ENCODE assay signal across 9 cellular contexts in the genomic region with DNA sequence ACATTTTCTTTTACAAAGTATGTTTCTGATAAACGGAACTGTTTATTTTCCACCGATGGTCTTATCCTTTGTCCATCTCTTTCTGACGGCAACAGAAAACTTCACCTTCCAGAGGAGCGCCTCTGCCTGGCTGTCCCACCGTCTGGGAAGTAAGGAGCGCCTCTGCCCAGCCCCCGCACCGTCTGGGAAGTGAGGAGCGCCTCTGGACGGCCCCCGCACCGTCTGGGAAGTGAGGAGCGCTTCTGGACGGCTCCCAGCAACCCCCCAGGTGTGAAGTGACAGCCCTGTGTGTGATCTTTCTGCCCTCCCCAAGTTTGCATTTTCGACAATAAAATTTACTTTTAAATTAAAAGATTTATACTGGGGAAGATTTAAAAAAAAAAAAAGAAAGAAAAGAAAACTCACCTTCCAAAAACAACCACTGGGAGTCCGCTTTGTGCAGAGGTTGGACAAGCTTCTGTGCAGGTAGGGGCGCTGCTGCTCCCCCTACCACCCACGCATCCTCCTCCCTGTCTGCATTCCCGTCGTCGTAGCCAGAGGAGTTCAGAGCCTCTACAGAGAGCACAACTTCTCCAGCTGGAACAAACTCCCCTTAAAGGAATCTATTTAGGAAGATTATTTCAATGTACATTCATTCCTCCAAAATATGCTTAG. TPM values are rescaled to one million over a fixed set of nuclear protein-coding genes. Genes with fewer than 3 reads are reported as not detected.
DNase-seq lines count a peak whose midpoint lies in the region; ATAC-seq and TF ChIP-seq lines count a peak whose summit lies in the region.
"Had no signal": no experiment of that assay in that cellular context is flagged by ENCODE, and none has a peak within 500 bp of the region (broad histone marks: within the 10 kb centered on the region; RNA-seq: fewer than 3 reads in every experiment).

No MANE protein-coding gene starts in this region.

- H3K36me3 ChIP-seq in CD8-positive, alpha-beta T cell (ENCODE audit: insufficient read depth, low read length), result no peaks in the 10 kb centered on the region
- H3K36me3 ChIP-seq in muscle layer of duodenum (ENCODE audit: control insufficient read depth in 1 of 2, insufficient read depth in 2 of 2, low read length in 2 of 2), result no peaks in the 10 kb centered on the region

- no peak overlapping the region for H3K27ac ChIP-seq in CD8-positive, alpha-beta T cell (ENCODE audit: low read depth, low read length)
- H3K27ac ChIP-seq in muscle layer of duodenum (ENCODE audit: low read length), result peak overlapping the region; percentile 28

- peaks cover 3% of the 10 kb centered on the region for H3K36me3 Mint-ChIP-seq in CD8-positive, alpha-beta T cell

- no peaks in the 10 kb centered on the region for H3K27me3 ChIP-seq in CD8-positive, alpha-beta T cell (ENCODE audit: insufficient read depth, low read length)
- H3K27me3 ChIP-seq in muscle layer of duodenum (ENCODE audit: low read depth, low read length), result no peaks in the 10 kb centered on the region

- H3K4me3 ChIP-seq in CD8-positive, alpha-beta T cell (ENCODE audit: low read depth, low read length), result peak overlapping the region; percentile 48
- H3K4me3 ChIP-seq in cardiac fibroblast (replicated peaks in 1 of 2; ENCODE audit: low read depth in 2 of 2, low read length in 2 of 2) (no peak overlapping the region), muscle layer of duodenum (ENCODE audit: low read depth in 1 of 2, low read length in 2 of 2) (peak overlapping the region; percentile 61 to 77)

- peaks cover 18% of the 10 kb centered on the region for H3K4me1 ChIP-seq in CD8-positive, alpha-beta T cell (ENCODE audit: insufficient read depth, low read length)
- peaks cover 4 to 16% of the 10 kb centered on the region in 2 donors for H3K4me1 ChIP-seq in muscle layer of duodenum (ENCODE audit: control insufficient read depth in 1 of 2, insufficient read depth in 2 of 2, low read length in 2 of 2)

- intact Hi-C loops in CD8-positive, alpha-beta T cell (cut with DNase I, micrococcal nuclease), result no loop called here

- POLR2A ChIA-PET in CD8-positive, alpha-beta T cell (lab: Charles Lee), result no interaction called here

- TF ChIP-seq CTCF in CD8-positive, alpha-beta T cell (IDR thresholded peaks at IDR 0.05), result no peak
- no peak for TF ChIP-seq CTCF in cardiac fibroblast (IDR thresholded peaks at IDR 0.05; ENCODE audit: low read depth, low read length)

- CTCF ChIA-PET in CD8-positive, alpha-beta T cell (lab: Charles Lee), result interaction anchor here (0.7 to 2.0 kb wide), 2 partner anchors 22 to 184 kb away, joined by 3 to 6 read pairs; no protein-coding TSS in a partner anchor

- no peaks in the 10 kb centered on the region for H3K27me3 Mint-ChIP-seq in CD8-positive, alpha-beta T cell (ENCODE audit: low read depth)

- peak overlapping the region; percentile 84 for H3K4me3 Mint-ChIP-seq in CD8-positive, alpha-beta T cell

- H3K4me1 Mint-ChIP-seq in CD8-positive, alpha-beta T cell (ENCODE audit: low read depth), result peaks cover 26% of the 10 kb centered on the region

- peaks cover 6% of the 10 kb centered on the region for H3K9me3 Mint-ChIP-seq in CD8-positive, alpha-beta T cell

- H3K27ac Mint-ChIP-seq in CD8-positive, alpha-beta T cell, result no peak overlapping the region

- no peak for DNase-seq in CD8-positive, alpha-beta T cell
- DNase-seq in HPDE6-E6E7 (ENCODE audit: extremely low spot score) (peak; percentile 56), cardiac fibroblast (ENCODE audit: low read depth in 2 of 2) (peak; percentile 9 to 41), occipital lobe (lab: John Stamatoyannopoulos, UW) (no peak)

- no peaks in the 10 kb centered on the region for H3K9me3 ChIP-seq in CD8-positive, alpha-beta T cell (ENCODE audit: low read length)
- no peaks in the 10 kb centered on the region for H3K9me3 ChIP-seq in muscle layer of duodenum (ENCODE audit: control insufficient read depth in 1 of 2, low read length in 2 of 2)

- no peak for ATAC-seq in CD8-positive, alpha-beta T cell
- ATAC-seq in HG03378 (IDR thresholded peaks at IDR 0.05; ENCODE audit: unreplicated experiment), result no peak
- ATAC-seq in HG03460 (IDR thresholded peaks at IDR 0.05; ENCODE audit: unreplicated experiment), result no peak
- no peak for ATAC-seq in HG02840 (IDR thresholded peaks at IDR 0.05; ENCODE audit: low FRiP score, unreplicated experiment)

RNA-seq across cellular contexts. Expression of a gene that starts 1.0 kb away (rescaled TPM):
- under 1 TPM in 1 of 2 experiments, not detected in 1; 0.41 TPM for total RNA-seq in CD8-positive, alpha-beta T cell
- not detected for total RNA-seq in occipital lobe

RNA-seq across cellular contexts. Expression of a gene that starts 23.7 kb away (rescaled TPM):
- not detected for total RNA-seq in CD8-positive, alpha-beta T cell
- total RNA-seq in occipital lobe, result not detected
- total RNA-seq: LHCN-M2 had no signal

RNA-seq across cellular contexts. Expression of a gene that starts 32.9 kb away (rescaled TPM):
- total RNA-seq in CD8-positive, alpha-beta T cell, result 10 to 100 TPM; 14.1 to 15.8 TPM
- 0.31 TPM for total RNA-seq in occipital lobe

RNA-seq across cellular contexts. Expression of a gene that starts 39.8 kb away (rescaled TPM):
- 1 to 10 TPM; 6.3 to 7.1 TPM for total RNA-seq in CD8-positive, alpha-beta T cell
- 0.16 TPM for total RNA-seq in occipital lobe

RNA-seq across cellular contexts. Expression of a gene that starts 59.5 kb away (rescaled TPM):
- 1 to 10 TPM; 6.7 to 8.3 TPM for total RNA-seq in CD8-positive, alpha-beta T cell
- 0.31 TPM for total RNA-seq in occipital lobe

Comparison
In these comparisons a context has a peak if more than half of its experiments do, and no peak if none do; other contexts are left out.
1. DNase-seq: peak in HPDE6-E6E7 (single experiment) and cardiac fibroblast (2 of 2); none in CD8-positive, alpha-beta T cell (0 of 7) and occipital lobe (single experiment).
2. H3K4me3 ChIP-seq: peak in CD8-positive, alpha-beta T cell (single experiment) and muscle layer of duodenum (2 of 2); none in cardiac fibroblast (0 of 2).
3. RNA of a gene that starts 32.9 kb away (total RNA-seq): 14.1 to 15.8 TPM in CD8-positive, alpha-beta T cell; 0.31 TPM in occipital lobe (single experiment); every median in the first group is over 10 times any median in the second.